ENCODE assay signal across 2 cellular contexts in the genomic region with DNA sequence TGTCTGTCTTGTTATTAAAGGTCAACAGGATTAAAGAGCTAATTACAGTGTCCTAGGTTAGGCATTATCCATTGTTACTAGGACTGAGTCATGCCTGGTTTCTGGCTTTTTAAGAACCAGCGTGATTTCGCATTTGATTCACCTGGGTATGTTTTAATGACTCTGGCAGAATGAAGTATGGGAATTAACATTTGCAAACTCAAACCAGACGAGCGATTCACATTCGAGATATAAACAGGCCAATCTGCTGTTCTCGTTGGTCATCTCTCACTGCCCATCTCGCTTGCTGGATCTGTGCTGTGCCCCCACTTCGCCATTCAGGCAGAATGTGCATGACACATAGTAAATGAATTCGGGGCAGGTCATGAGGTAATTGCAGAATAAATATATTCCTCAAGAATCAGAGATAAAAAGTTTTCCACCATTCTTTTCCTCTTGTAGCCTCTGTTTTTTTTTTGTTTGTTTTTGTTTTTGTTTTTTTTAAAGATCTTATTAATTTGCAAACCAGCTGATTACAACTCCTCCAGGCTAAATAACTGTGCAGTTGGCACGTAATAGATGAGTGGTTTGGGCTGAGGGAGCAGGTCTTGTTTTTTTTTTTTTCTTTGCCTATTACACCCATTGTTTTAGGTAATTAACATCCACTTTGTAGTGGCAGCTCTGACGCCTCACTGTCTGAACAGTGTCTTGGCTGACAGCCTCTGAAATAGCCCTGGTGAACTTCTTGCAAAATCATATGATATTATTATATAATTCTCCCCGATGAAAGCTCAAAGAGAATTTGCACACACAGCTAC.
A peak's percentile ranks its signal among the peaks of the same experiment; 100 is the strongest.
TF ChIP-seq lines count a peak whose summit lies in the region.

No MANE protein-coding gene starts in this region.

TF ChIP-seq in HEK293, 187 proteins besides CTCF, POLR2A, EP300 and RAD21 (continued from another document and continues in another):
- TF ChIP-seq, protein P1, sequence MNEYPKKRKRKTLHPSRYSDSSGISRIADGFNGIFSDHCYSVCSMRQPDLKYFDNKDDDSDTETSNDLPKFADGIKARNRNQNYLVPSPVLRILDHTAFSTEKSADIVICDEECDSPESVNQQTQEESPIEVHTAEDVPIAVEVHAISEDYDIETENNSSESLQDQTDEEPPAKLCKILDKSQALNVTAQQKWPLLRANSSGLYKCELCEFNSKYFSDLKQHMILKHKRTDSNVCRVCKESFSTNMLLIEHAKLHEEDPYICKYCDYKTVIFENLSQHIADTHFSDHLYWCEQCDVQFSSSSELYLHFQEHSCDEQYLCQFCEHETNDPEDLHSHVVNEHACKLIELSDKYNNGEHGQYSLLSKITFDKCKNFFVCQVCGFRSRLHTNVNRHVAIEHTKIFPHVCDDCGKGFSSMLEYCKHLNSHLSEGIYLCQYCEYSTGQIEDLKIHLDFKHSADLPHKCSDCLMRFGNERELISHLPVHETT (tag by site-specific recombination; IDR thresholded peaks at IDR 0.05) = peak; percentile 75; the same call in 1 of the 2 replicates
- TF ChIP-seq, protein P2, sequence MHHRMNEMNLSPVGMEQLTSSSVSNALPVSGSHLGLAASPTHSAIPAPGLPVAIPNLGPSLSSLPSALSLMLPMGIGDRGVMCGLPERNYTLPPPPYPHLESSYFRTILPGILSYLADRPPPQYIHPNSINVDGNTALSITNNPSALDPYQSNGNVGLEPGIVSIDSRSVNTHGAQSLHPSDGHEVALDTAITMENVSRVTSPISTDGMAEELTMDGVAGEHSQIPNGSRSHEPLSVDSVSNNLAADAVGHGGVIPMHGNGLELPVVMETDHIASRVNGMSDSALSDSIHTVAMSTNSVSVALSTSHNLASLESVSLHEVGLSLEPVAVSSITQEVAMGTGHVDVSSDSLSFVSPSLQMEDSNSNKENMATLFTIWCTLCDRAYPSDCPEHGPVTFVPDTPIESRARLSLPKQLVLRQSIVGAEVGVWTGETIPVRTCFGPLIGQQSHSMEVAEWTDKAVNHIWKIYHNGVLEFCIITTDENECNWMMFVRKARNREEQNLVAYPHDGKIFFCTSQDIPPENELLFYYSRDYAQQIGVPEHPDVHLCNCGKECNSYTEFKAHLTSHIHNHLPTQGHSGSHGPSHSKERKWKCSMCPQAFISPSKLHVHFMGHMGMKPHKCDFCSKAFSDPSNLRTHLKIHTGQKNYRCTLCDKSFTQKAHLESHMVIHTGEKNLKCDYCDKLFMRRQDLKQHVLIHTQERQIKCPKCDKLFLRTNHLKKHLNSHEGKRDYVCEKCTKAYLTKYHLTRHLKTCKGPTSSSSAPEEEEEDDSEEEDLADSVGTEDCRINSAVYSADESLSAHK (tag by site-specific recombination; IDR thresholded peaks at IDR 0.05) = no peak
- TF ChIP-seq ZNF501 (tag by site-specific recombination; IDR thresholded peaks at IDR 0.05) (no peak), ZNF391 (tag by site-specific recombination; IDR thresholded peaks at IDR 0.05; ENCODE audit: borderline replicate concordance, low read depth) (0 out of 2 replicates have a peak, but pooled peaks have one; percentile 27), ZNF114 (tag by site-specific recombination; IDR thresholded peaks at IDR 0.05) (no peak), ZNF112 (tag by site-specific recombination; IDR thresholded peaks at IDR 0.05) (no peak), ZNF776 (tag by site-specific recombination; IDR thresholded peaks at IDR 0.05; ENCODE audit: borderline replicate concordance) (no peak), ZNF211 (tag by site-specific recombination; IDR thresholded peaks at IDR 0.05; ENCODE audit: low read depth) (no peak), ZNF701 (tag by site-specific recombination; IDR thresholded peaks at IDR 0.05) (no peak), ZEB2 (tag by site-specific recombination; IDR thresholded peaks at IDR 0.05) (peak; percentile 56), ZNF37A (tag by site-specific recombination; IDR thresholded peaks at IDR 0.05) (no peak), ZNF707 (tag by site-specific recombination; IDR thresholded peaks at IDR 0.05) (no peak), ZNF654 (tag by site-specific recombination; IDR thresholded peaks at IDR 0.05; ENCODE audit: low read depth) (no peak), ZNF549 (tag by site-specific recombination; IDR thresholded peaks at IDR 0.05) (no peak), ZNF214 (tag by site-specific recombination; IDR thresholded peaks at IDR 0.05; ENCODE audit: borderline replicate concordance) (no peak), ZNF416 (tag by site-specific recombination; IDR thresholded peaks at IDR 0.05) (no peak), ZNF23 (tag by site-specific recombination; IDR thresholded peaks at IDR 0.05; ENCODE audit: borderline replicate concordance) (no peak), FEZF1 (tag by site-specific recombination; IDR thresholded peaks at IDR 0.05) (no peak), ZNF600 (tag by site-specific recombination; IDR thresholded peaks at IDR 0.05) (0 out of 2 replicates have a peak, but pooled peaks have one; percentile 36), YY2 (tag by site-specific recombination; IDR thresholded peaks at IDR 0.05) (no peak)
- TF ChIP-seq, protein P3, sequence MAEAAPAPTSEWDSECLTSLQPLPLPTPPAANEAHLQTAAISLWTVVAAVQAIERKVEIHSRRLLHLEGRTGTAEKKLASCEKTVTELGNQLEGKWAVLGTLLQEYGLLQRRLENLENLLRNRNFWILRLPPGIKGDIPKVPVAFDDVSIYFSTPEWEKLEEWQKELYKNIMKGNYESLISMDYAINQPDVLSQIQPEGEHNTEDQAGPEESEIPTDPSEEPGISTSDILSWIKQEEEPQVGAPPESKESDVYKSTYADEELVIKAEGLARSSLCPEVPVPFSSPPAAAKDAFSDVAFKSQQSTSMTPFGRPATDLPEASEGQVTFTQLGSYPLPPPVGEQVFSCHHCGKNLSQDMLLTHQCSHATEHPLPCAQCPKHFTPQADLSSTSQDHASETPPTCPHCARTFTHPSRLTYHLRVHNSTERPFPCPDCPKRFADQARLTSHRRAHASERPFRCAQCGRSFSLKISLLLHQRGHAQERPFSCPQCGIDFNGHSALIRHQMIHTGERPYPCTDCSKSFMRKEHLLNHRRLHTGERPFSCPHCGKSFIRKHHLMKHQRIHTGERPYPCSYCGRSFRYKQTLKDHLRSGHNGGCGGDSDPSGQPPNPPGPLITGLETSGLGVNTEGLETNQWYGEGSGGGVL (tag by site-specific recombination; IDR thresholded peaks at IDR 0.05) = no peak
- TF ChIP-seq, protein P4, sequence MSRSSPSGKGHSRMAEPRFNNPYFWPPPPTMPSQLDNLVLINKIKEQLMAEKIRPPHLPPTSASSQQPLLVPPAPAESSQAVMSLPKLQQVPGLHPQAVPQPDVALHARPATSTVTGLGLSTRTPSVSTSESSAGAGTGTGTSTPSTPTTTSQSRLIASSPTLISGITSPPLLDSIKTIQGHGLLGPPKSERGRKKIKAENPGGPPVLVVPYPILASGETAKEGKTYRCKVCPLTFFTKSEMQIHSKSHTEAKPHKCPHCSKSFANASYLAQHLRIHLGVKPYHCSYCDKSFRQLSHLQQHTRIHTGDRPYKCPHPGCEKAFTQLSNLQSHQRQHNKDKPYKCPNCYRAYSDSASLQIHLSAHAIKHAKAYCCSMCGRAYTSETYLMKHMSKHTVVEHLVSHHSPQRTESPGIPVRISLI (tag by site-specific recombination; IDR thresholded peaks at IDR 0.05) = peak; percentile 95
- TF ChIP-seq, protein P5, sequence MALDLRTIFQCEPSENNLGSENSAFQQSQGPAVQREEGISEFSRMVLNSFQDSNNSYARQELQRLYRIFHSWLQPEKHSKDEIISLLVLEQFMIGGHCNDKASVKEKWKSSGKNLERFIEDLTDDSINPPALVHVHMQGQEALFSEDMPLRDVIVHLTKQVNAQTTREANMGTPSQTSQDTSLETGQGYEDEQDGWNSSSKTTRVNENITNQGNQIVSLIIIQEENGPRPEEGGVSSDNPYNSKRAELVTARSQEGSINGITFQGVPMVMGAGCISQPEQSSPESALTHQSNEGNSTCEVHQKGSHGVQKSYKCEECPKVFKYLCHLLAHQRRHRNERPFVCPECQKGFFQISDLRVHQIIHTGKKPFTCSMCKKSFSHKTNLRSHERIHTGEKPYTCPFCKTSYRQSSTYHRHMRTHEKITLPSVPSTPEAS (tag by site-specific recombination; IDR thresholded peaks at IDR 0.05) = no peak

TF ChIP-seq in SK-N-SH, 30 proteins besides CTCF, POLR2A, EP300 and RAD21 (continued from another document):
- TF ChIP-seq, protein P6, sequence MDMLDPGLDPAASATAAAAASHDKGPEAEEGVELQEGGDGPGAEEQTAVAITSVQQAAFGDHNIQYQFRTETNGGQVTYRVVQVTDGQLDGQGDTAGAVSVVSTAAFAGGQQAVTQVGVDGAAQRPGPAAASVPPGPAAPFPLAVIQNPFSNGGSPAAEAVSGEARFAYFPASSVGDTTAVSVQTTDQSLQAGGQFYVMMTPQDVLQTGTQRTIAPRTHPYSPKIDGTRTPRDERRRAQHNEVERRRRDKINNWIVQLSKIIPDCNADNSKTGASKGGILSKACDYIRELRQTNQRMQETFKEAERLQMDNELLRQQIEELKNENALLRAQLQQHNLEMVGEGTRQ (IDR thresholded peaks at IDR 0.05; ENCODE audit: borderline replicate concordance, low read depth, low read length) = no peak
- TF ChIP-seq RXRA (IDR thresholded peaks at IDR 0.05; ENCODE audit: borderline replicate concordance, low read depth) = no peak
- peak; percentile 28; the same call in 1 of the 2 replicates for TF ChIP-seq POLR2AphosphoS5 (IDR thresholded peaks at IDR 0.05; ENCODE audit: low read depth, low read length)
- TF ChIP-seq YY1 (IDR thresholded peaks at IDR 0.05; ENCODE audit: low read depth) = 0 out of 2 replicates have a peak, but pooled peaks have one; percentile 26
- TF ChIP-seq, protein P7, sequence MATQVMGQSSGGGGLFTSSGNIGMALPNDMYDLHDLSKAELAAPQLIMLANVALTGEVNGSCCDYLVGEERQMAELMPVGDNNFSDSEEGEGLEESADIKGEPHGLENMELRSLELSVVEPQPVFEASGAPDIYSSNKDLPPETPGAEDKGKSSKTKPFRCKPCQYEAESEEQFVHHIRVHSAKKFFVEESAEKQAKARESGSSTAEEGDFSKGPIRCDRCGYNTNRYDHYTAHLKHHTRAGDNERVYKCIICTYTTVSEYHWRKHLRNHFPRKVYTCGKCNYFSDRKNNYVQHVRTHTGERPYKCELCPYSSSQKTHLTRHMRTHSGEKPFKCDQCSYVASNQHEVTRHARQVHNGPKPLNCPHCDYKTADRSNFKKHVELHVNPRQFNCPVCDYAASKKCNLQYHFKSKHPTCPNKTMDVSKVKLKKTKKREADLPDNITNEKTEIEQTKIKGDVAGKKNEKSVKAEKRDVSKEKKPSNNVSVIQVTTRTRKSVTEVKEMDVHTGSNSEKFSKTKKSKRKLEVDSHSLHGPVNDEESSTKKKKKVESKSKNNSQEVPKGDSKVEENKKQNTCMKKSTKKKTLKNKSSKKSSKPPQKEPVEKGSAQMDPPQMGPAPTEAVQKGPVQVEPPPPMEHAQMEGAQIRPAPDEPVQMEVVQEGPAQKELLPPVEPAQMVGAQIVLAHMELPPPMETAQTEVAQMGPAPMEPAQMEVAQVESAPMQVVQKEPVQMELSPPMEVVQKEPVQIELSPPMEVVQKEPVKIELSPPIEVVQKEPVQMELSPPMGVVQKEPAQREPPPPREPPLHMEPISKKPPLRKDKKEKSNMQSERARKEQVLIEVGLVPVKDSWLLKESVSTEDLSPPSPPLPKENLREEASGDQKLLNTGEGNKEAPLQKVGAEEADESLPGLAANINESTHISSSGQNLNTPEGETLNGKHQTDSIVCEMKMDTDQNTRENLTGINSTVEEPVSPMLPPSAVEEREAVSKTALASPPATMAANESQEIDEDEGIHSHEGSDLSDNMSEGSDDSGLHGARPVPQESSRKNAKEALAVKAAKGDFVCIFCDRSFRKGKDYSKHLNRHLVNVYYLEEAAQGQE (IDR thresholded peaks at IDR 0.05; ENCODE audit: low read depth, low read length) = no peak
- peak; percentile 76 for TF ChIP-seq JUND (IDR thresholded peaks at IDR 0.05)
- TF ChIP-seq NFIC (IDR thresholded peaks at IDR 0.05; ENCODE audit: borderline replicate concordance) = peak; percentile 16; the same call in 1 of the 2 replicates
- no peak for TF ChIP-seq CHD2 (IDR thresholded peaks at IDR 0.05; ENCODE audit: low read length, partially characterized antibody)
- TF ChIP-seq RFX5 (IDR thresholded peaks at IDR 0.05; ENCODE audit: low read length) = no peak
- peak; percentile 89 for TF ChIP-seq TCF12 (IDR thresholded peaks at IDR 0.05)
- TF ChIP-seq ELF1 (IDR thresholded peaks at IDR 0.05) = no peak
- TF ChIP-seq NRF1 (IDR thresholded peaks at IDR 0.05; ENCODE audit: low read depth, low read length) = no peak
- peak; percentile 21; the same call in 1 of the 2 replicates for TF ChIP-seq FOXJ3 (CRISPR knock-in tag; IDR thresholded peaks at IDR 0.05)
- no peak for TF ChIP-seq GABPA (IDR thresholded peaks at IDR 0.05; ENCODE audit: low read depth)
- peak; percentile 83 for TF ChIP-seq RCOR1 (IDR thresholded peaks at IDR 0.05; ENCODE audit: low read length)
- 0 out of 2 replicates have a peak, but pooled peaks have one; percentile 62 for TF ChIP-seq SIN3A (IDR thresholded peaks at IDR 0.05; ENCODE audit: borderline replicate concordance, low read depth, low read length)
- TF ChIP-seq, protein P8, sequence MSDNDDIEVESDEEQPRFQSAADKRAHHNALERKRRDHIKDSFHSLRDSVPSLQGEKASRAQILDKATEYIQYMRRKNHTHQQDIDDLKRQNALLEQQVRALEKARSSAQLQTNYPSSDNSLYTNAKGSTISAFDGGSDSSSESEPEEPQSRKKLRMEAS (IDR thresholded peaks at IDR 0.05; ENCODE audit: low read depth) = no peak; the same call in 1 of the 2 replicates
- TF ChIP-seq TEAD4 (IDR thresholded peaks at IDR 0.05; ENCODE audit: borderline replicate concordance, insufficient read depth) = peak; percentile 70
- TF ChIP-seq GATA2 (CRISPR knock-in tag; IDR thresholded peaks at IDR 0.05) = peak; percentile 86
- TF ChIP-seq, protein P9, sequence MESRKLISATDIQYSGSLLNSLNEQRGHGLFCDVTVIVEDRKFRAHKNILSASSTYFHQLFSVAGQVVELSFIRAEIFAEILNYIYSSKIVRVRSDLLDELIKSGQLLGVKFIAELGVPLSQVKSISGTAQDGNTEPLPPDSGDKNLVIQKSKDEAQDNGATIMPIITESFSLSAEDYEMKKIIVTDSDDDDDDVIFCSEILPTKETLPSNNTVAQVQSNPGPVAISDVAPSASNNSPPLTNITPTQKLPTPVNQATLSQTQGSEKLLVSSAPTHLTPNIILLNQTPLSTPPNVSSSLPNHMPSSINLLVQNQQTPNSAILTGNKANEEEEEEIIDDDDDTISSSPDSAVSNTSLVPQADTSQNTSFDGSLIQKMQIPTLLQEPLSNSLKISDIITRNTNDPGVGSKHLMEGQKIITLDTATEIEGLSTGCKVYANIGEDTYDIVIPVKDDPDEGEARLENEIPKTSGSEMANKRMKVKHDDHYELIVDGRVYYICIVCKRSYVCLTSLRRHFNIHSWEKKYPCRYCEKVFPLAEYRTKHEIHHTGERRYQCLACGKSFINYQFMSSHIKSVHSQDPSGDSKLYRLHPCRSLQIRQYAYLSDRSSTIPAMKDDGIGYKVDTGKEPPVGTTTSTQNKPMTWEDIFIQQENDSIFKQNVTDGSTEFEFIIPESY (IDR thresholded peaks at IDR 0.05; ENCODE audit: borderline replicate concordance, low read depth) = no peak
- TF ChIP-seq TAF1 (IDR thresholded peaks at IDR 0.05; ENCODE audit: borderline replicate concordance, low read depth, low read length) = 0 out of 2 replicates have a peak, but pooled peaks have one; percentile 11
- no peak for TF ChIP-seq SMC3 (IDR thresholded peaks at IDR 0.05; ENCODE audit: low read depth, low read length)
- TF ChIP-seq, protein P10, sequence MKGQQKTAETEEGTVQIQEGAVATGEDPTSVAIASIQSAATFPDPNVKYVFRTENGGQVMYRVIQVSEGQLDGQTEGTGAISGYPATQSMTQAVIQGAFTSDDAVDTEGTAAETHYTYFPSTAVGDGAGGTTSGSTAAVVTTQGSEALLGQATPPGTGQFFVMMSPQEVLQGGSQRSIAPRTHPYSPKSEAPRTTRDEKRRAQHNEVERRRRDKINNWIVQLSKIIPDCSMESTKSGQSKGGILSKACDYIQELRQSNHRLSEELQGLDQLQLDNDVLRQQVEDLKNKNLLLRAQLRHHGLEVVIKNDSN (IDR thresholded peaks at IDR 0.05; ENCODE audit: borderline replicate concordance, low read depth) = no peak
- no peak for TF ChIP-seq EZH2phosphoT487 (IDR thresholded peaks at IDR 0.05; ENCODE audit: borderline replicate concordance, low read depth)
